Comparison of ENCODE assay signal across 19 cellular contexts in genomic region chr2:199543606-199544172, GRCh38.
DNase-seq lines count a peak whose midpoint lies in the region; ATAC-seq, FAIRE-seq and TF ChIP-seq lines count a peak whose summit lies in the region.
"Had no signal": no experiment of that assay in that cellular context is flagged by ENCODE, and none has a peak within 500 bp of the region (broad histone marks: within the 10 kb centered on the region; RNA-seq: fewer than 3 reads in every experiment).

No MANE protein-coding gene starts in this region.

- H4K20me1 ChIP-seq in IMR-90 (ENCODE audit: insufficient read depth, low read length) (no peaks in the 10 kb centered on the region), K562 (replicated peaks; ENCODE audit: control insufficient read depth, insufficient read depth, low read length) (no peaks in the 10 kb centered on the region)

- no peak overlapping the region for H4K5ac ChIP-seq in IMR-90 (ENCODE audit: low read depth, low read length)

- intact Hi-C loops in IMR-90 (cut with micrococcal nuclease) (no loop called here), K562 (cut with micrococcal nuclease) (no loop called here)

- no peak overlapping the region for H3K27ac Mint-ChIP-seq in activated T-cell treated with anti-CD3 and anti-CD28 coated beads, Interleukin-2, amount 50 U/mL, for 24 hours
- H3K27ac Mint-ChIP-seq: CD4-positive, alpha-beta T cell; IgD-negative memory B cell had no signal

- BruUV-seq in IMR-90 (replicated peaks; lab: Mats Ljungman, UMichigan) (no TSS peak), K562 (replicated peaks; lab: Mats Ljungman, UMichigan) (no TSS peak)

- H2BK5ac ChIP-seq in IMR-90 (ENCODE audit: low read depth, low read length, poor library complexity, severe bottlenecking) = no peak overlapping the region

- peak; percentile 2 for DNase-seq in EL
- DNase-seq in IMR-90 = no peak
- no peak for DNase-seq in K562 (ENCODE audit: extremely low read depth in 1 of 4, low spot score in 3 of 4)
- DNase-seq in SKM-1 (lab: John Stamatoyannopoulos, UW; ENCODE audit: unreplicated experiment) = no peak
- DNase-seq in activated T-cell treated with anti-CD3 and anti-CD28 coated beads, Interleukin-2, amount 50 U/mL, for 24 hours = no peak
- DNase-seq: AML-193; CD4-positive, alpha-beta T cell; DMS153; DMS79; Kasumi-1; KG1 had no signal

- no peak overlapping the region for H2BK15ac ChIP-seq in IMR-90 (ENCODE audit: low read depth, low read length)

- no peak overlapping the region for H3K4ac ChIP-seq in IMR-90 (ENCODE audit: low read depth, low read length)

- H3K27ac ChIP-seq in IMR-90 (ENCODE audit: insufficient read depth, low read length) (no peak overlapping the region), K562 (ENCODE audit: extremely low read depth, low read depth, low read length) (no peak overlapping the region)
- H3K27ac ChIP-seq: C4-2B, HL-60 had no signal

- no peak overlapping the region for H3K4me2 ChIP-seq in IMR-90 (ENCODE audit: low read depth, low read length)
- H3K4me2 ChIP-seq in K562 (ENCODE audit: insufficient read depth, low read length) = no peak overlapping the region

- no peak for TF ChIP-seq POLR2A in IMR-90 (IDR thresholded peaks at IDR 0.05; ENCODE audit: low read depth, low read length)
- TF ChIP-seq POLR2A in K562 (conservative IDR thresholded peaks at IDR 0.05) = no peak

- H3K9me3 ChIP-seq in IMR-90 (ENCODE audit: control insufficient read depth, insufficient read depth, low read length) (no peaks in the 10 kb centered on the region), K562 (replicated peaks; ENCODE audit: control insufficient read depth, insufficient read depth, low read depth, low read length) (no peaks in the 10 kb centered on the region)
- H3K9me3 ChIP-seq: HAP-1 had no signal

- no peak overlapping the region for H2BK20ac ChIP-seq in IMR-90 (ENCODE audit: low read depth, low read length)

- TF ChIP-seq RAD21 in IMR-90 (IDR thresholded peaks at IDR 0.05; ENCODE audit: low read length) (no peak), K562 (CRISPR knock-in tag; conservative IDR thresholded peaks at IDR 0.05 in 1 of 2, IDR thresholded peaks at IDR 0.05 in 1 of 2) (no peak)

- no peak overlapping the region for H2AK9ac ChIP-seq in IMR-90 (replicated peaks; ENCODE audit: low read depth, low read length, poor library complexity)

- H3K9me3 Mint-ChIP-seq in activated T-cell treated with anti-CD3 and anti-CD28 coated beads, Interleukin-2, amount 50 U/mL, for 24 hours = no peaks in the 10 kb centered on the region
- H3K9me3 Mint-ChIP-seq: CD4-positive, alpha-beta T cell had no signal

- no peak overlapping the region for H3K56ac ChIP-seq in IMR-90 (ENCODE audit: extremely low read depth, insufficient read depth, low read length)

- no peaks in the 10 kb centered on the region for H3K79me1 ChIP-seq in IMR-90 (ENCODE audit: low read depth in 1 of 2, low read length in 2 of 2)

- no peak for FAIRE-seq in K562 (lab: Jason Lieb, UNC)
- FAIRE-seq: A204.1, GM12891 had no signal

- POLR2A ChIA-PET in IMR-90 (lab: Charles Lee; ENCODE audit: unreplicated experiment) (no interaction called here), K562 (lab: Yijun Ruan, JAX) (no interaction called here)

- H3K27me3 Mint-ChIP-seq in activated T-cell treated with anti-CD3 and anti-CD28 coated beads, Interleukin-2, amount 50 U/mL, for 24 hours = peaks cover 2% of the 10 kb centered on the region
- H3K27me3 Mint-ChIP-seq: CD4-positive, alpha-beta T cell had no signal

- H3K9me1 ChIP-seq in IMR-90 (ENCODE audit: insufficient read depth, low read length) (no peaks in the 10 kb centered on the region), K562 (ENCODE audit: control insufficient read depth, insufficient read depth, low read length) (no peaks in the 10 kb centered on the region)

- H3K4me3 ChIP-seq in IMR-90 (ENCODE audit: insufficient read depth, low read depth, low read length) (no peak overlapping the region), K562 (no peak overlapping the region)
- H3K4me3 ChIP-seq: HAP-1 had no signal

- CTCF ChIA-PET in IMR-90 (lab: Yijun Ruan, JAX) (no interaction called here), K562 (lab: Yijun Ruan, JAX; ENCODE audit: low intra/inter-chr PET ratio) (no interaction called here)

- no peak for TF ChIP-seq EP300 in K562 (IDR thresholded peaks at IDR 0.05; ENCODE audit: low read length)

- no peak overlapping the region for H2AK5ac ChIP-seq in IMR-90 (ENCODE audit: low read depth, low read length)

- H4K91ac ChIP-seq in IMR-90 (ENCODE audit: insufficient read depth, low read depth, low read length) = no peak overlapping the region

- no peaks in the 10 kb centered on the region for H3K36me3 ChIP-seq in IMR-90 (ENCODE audit: control insufficient read depth, insufficient read depth, low read length)
- no peaks in the 10 kb centered on the region for H3K36me3 ChIP-seq in K562 (ENCODE audit: control insufficient read depth, insufficient read depth, low read length)
- H3K36me3 ChIP-seq: HAP-1 had no signal

- no peaks in the 10 kb centered on the region for H3K36me3 Mint-ChIP-seq in activated T-cell treated with anti-CD3 and anti-CD28 coated beads, Interleukin-2, amount 50 U/mL, for 24 hours (ENCODE audit: low read depth)

- H3K14ac ChIP-seq in IMR-90 (replicated peaks; ENCODE audit: low read depth, low read length) = no peak overlapping the region

- no peaks in the 10 kb centered on the region for H3K27me3 ChIP-seq in IMR-90 (ENCODE audit: control insufficient read depth, insufficient read depth, low read length)
- H3K27me3 ChIP-seq in K562 (ENCODE audit: control insufficient read depth in 2 of 2, insufficient read depth in 2 of 2, low read length in 2 of 2) = no peaks in the 10 kb centered on the region

- TF ChIP-seq CTCF in IMR-90 (conservative IDR thresholded peaks at IDR 0.05; ENCODE audit: low read depth, low read length) (no peak), K562 (IDR thresholded peaks at IDR 0.05 in 2 of 3, conservative IDR thresholded peaks at IDR 0.05 in 1 of 3; ENCODE audit: insufficient read depth in 2 of 3, low read depth in 1 of 3, low read length in 3 of 3) (no peak)

- H3K4me1 Mint-ChIP-seq in activated T-cell treated with anti-CD3 and anti-CD28 coated beads, Interleukin-2, amount 50 U/mL, for 24 hours (ENCODE audit: low read depth) = no peaks in the 10 kb centered on the region
- H3K4me1 Mint-ChIP-seq: IgD-negative memory B cell had no signal

- H3K4me3 Mint-ChIP-seq in activated T-cell treated with anti-CD3 and anti-CD28 coated beads, Interleukin-2, amount 50 U/mL, for 24 hours = no peak overlapping the region
- H3K4me3 Mint-ChIP-seq: CD4-positive, alpha-beta T cell; IgD-negative memory B cell had no signal

- no peaks in the 10 kb centered on the region for H3K79me2 ChIP-seq in K562 (ENCODE audit: control insufficient read depth, insufficient read depth, low read length)

- dilution Hi-C loops in IMR-90 (cut with HindIII; ENCODE audit: low sequenced_read_pairs, unreplicated experiment) = no loop called here

- H3K9ac ChIP-seq in IMR-90 (ENCODE audit: low read depth, low read length) = no peak overlapping the region
- H3K9ac ChIP-seq in K562 (ENCODE audit: insufficient read depth in 1 of 2, low read depth in 2 of 2, low read length in 2 of 2) = no peak overlapping the region

- H4K8ac ChIP-seq in IMR-90 (ENCODE audit: low read depth in 2 of 2, low read length in 2 of 2) = no peak overlapping the region

- ATAC-seq in IMR-90 (ENCODE audit: low read depth) = no peak
- no peak for ATAC-seq in K562
- ATAC-seq in GM18858 (IDR thresholded peaks at IDR 0.05; ENCODE audit: unreplicated experiment) = no peak
- no peak for ATAC-seq in GM19397 (IDR thresholded peaks at IDR 0.05; ENCODE audit: unreplicated experiment)

- no peak overlapping the region for H2AFZ ChIP-seq in IMR-90 (replicated peaks; ENCODE audit: low read length, poor library complexity)
- H2AFZ ChIP-seq in K562 (ENCODE audit: low read depth, low read length) = no peak overlapping the region

- in situ Hi-C loops in IMR-90 (cut with MboI; ENCODE audit: low sequenced_read_pairs) (no loop called here), K562 (cut with MboI) (no loop called here)

- H3K18ac ChIP-seq in IMR-90 (ENCODE audit: low read depth, low read length) = no peak overlapping the region

- no peak overlapping the region for H3K23ac ChIP-seq in IMR-90 (ENCODE audit: low read depth, low read length)

- no peak overlapping the region for H2BK120ac ChIP-seq in IMR-90 (ENCODE audit: low read depth, low read length)

- H3K4me1 ChIP-seq in IMR-90 (ENCODE audit: control insufficient read depth, insufficient read depth, low read length) (no peaks in the 10 kb centered on the region), K562 (replicated peaks in 1 of 2; ENCODE audit: control insufficient read depth in 2 of 2, insufficient read depth in 2 of 2, low read length in 2 of 2) (no peaks in the 10 kb centered on the region)

- WGBS in IMR-90 (ENCODE audit: extremely low coverage in 2 of 2, insufficient read length in 1 of 2), 2 experiments = no CpG with 5 or more reads among the region's 4 CpGs
- 0% methylated on average over 4 of the region's 4 CpGs for WGBS in K562 (ENCODE audit: insufficient coverage, low coverage, missing lambda C conversion rate)

TF ChIP-seq in IMR-90, 13 proteins besides CTCF, POLR2A, EP300 and RAD21:
- TF ChIP-seq CHD1 (IDR thresholded peaks at IDR 0.05; ENCODE audit: low read depth, low read length) (no peak), MAFK (IDR thresholded peaks at IDR 0.05; ENCODE audit: low read depth, low read length) (0 out of 2 replicates have a peak, but pooled peaks have one; percentile 23)

TF ChIP-seq in K562, 482 proteins besides CTCF, POLR2A, EP300 and RAD21 (continues in another document):
- TF ChIP-seq SMC3 (conservative IDR thresholded peaks at IDR 0.05; ENCODE audit: insufficient read depth, low read depth, low read length) = no peak
- TF ChIP-seq STAG1 (CRISPR knock-in tag; IDR thresholded peaks at IDR 0.05; ENCODE audit: borderline replicate concordance) = no peak
- no peak for TF ChIP-seq TCF3 (CRISPR knock-in tag; IDR thresholded peaks at IDR 0.05)
- no peak for TF ChIP-seq STAT5B (CRISPR knock-in tag; IDR thresholded peaks at IDR 0.05)
- TF ChIP-seq HBP1 (CRISPR knock-in tag; IDR thresholded peaks at IDR 0.05) = no peak
- TF ChIP-seq SNAPC5 (CRISPR knock-in tag; IDR thresholded peaks at IDR 0.05) = no peak
- no peak for TF ChIP-seq TAF15 (IDR thresholded peaks at IDR 0.05; ENCODE audit: low read depth, low read length)
- no peak for TF ChIP-seq RBM17 (IDR thresholded peaks at IDR 0.05; ENCODE audit: borderline replicate concordance, low read depth, low read length)
